1 cellular context compared by ENCODE assay signal in genomic region chr11:57712256-57713150, GRCh38.
A peak's percentile ranks its signal among the peaks of the same experiment; 100 is the strongest.
TF ChIP-seq lines count a peak whose summit lies in the region.

TSS of gene TMX2 (plus strand) at chr11:57712593. CDS start at chr11:57712619, 26 bp downstream.

TF ChIP-seq in K562, 482 proteins besides CTCF, POLR2A, EP300 and RAD21 (continued from another document and continues in another):
- TF ChIP-seq MIER1 (IDR thresholded peaks at IDR 0.05; ENCODE audit: low read depth) (no peak), ZNF311 (CRISPR knock-in tag; IDR thresholded peaks at IDR 0.05) (no peak), FOXP1 (CRISPR knock-in tag; IDR thresholded peaks at IDR 0.05) (no peak; the same call in 1 of the 2 replicates), SP2 (IDR thresholded peaks at IDR 0.05; ENCODE audit: extremely low read depth, low read depth, low read length, poor library complexity, severe bottlenecking) (peak; percentile 49), FOXA3 (CRISPR knock-in tag; conservative IDR thresholded peaks at IDR 0.05 in 1 of 2, IDR thresholded peaks at IDR 0.05 in 1 of 2) (0 out of 4 replicates have a peak, but pooled peaks of 1 of the 2 experiments have one; percentile 42), UBTF (IDR thresholded peaks at IDR 0.05; ENCODE audit: borderline replicate concordance in 1 of 2, low read depth in 2 of 2, low read length in 2 of 2) (no peak), NBN (IDR thresholded peaks at IDR 0.05; ENCODE audit: low read depth) (no peak), HNRNPUL1 (IDR thresholded peaks at IDR 0.05; ENCODE audit: low read length) (no peak), YY1 (IDR thresholded peaks at IDR 0.05; ENCODE audit: borderline replicate concordance in 1 of 3, control insufficient read depth in 1 of 3, extremely low read depth in 1 of 3, insufficient read depth in 3 of 3, insufficient read length in 1 of 3, insufficient replicate concordance in 2 of 3, low read depth in 1 of 3, low read length in 2 of 3) (peak; percentile 80 to 98 (median 95)), PTRF (tag; IDR thresholded peaks at IDR 0.05) (no peak), DNMT1 (IDR thresholded peaks at IDR 0.05) (no peak), SAFB2 (IDR thresholded peaks at IDR 0.05; ENCODE audit: borderline replicate concordance, low read depth, low read length, severe bottlenecking) (no peak), ZNF436 (CRISPR knock-in tag; IDR thresholded peaks at IDR 0.05) (no peak), PRPF4 (IDR thresholded peaks at IDR 0.05; ENCODE audit: insufficient read depth, low read depth, low read length, poor library complexity, severe bottlenecking) (no peak), ZNF644 (tag; IDR thresholded peaks at IDR 0.05; ENCODE audit: low read depth) (no peak), TEAD2 (tag; IDR thresholded peaks at IDR 0.05) (no peak), ZNF263 (CRISPR knock-in tag; IDR thresholded peaks at IDR 0.05; ENCODE audit: borderline replicate concordance) (no peak), TGIF2 (CRISPR knock-in tag; IDR thresholded peaks at IDR 0.05) (no peak), BRCA1 (IDR thresholded peaks at IDR 0.05) (no peak), BRCA1 (CRISPR knock-in tag; IDR thresholded peaks at IDR 0.05) (no peak), GATA2 (CRISPR knock-in tag; IDR thresholded peaks at IDR 0.05) (no peak), NFIC (IDR thresholded peaks at IDR 0.05) (peak; percentile 48; the same call in 1 of the 2 replicates), RBBP5 (IDR thresholded peaks at IDR 0.05; ENCODE audit: borderline replicate concordance, insufficient read depth, low read length, poor library complexity, severe bottlenecking) (peak; percentile 82), STAT6 (CRISPR knock-in tag; IDR thresholded peaks at IDR 0.05) (no peak), NR2C2 (CRISPR knock-in tag; IDR thresholded peaks at IDR 0.05) (peak; percentile 95), NR2C2 (tag; IDR thresholded peaks at IDR 0.05) (peak; percentile 100), NUFIP1 (IDR thresholded peaks at IDR 0.05; ENCODE audit: partially characterized antibody) (no peak), POLR2G (IDR thresholded peaks at IDR 0.05; ENCODE audit: low read depth, low read length) (peak; percentile 85), KDM2B (CRISPR knock-in tag; IDR thresholded peaks at IDR 0.05) (no peak), POU5F1 (IDR thresholded peaks at IDR 0.05; ENCODE audit: borderline replicate concordance, low read depth, low read length, partially characterized antibody) (no peak), ZNF511 (CRISPR knock-in tag; IDR thresholded peaks at IDR 0.05) (peak; percentile 71; the same call in 1 of the 2 replicates), ZKSCAN1 (IDR thresholded peaks at IDR 0.05; ENCODE audit: low read depth, low read length) (no peak), HCFC1 (IDR thresholded peaks at IDR 0.05; ENCODE audit: low read depth, low read length) (peak; percentile 61; the same call in 1 of the 2 replicates), ZNF77 (CRISPR knock-in tag; IDR thresholded peaks at IDR 0.05) (no peak), SRF (CRISPR knock-in tag; IDR thresholded peaks at IDR 0.05) (peak in 1 of 2 experiments; percentile 86; a peak in 1 of 4 replicates), CHD4 (IDR thresholded peaks at IDR 0.05; ENCODE audit: insufficient read depth, insufficient replicate concordance, low read depth, low read length, poor library complexity, severe bottlenecking) (no peak), LARP7 (IDR thresholded peaks at IDR 0.05) (no peak), E4F1 (CRISPR knock-in tag; IDR thresholded peaks at IDR 0.05; ENCODE audit: borderline replicate concordance) (no peak), FOS (IDR thresholded peaks at IDR 0.05; ENCODE audit: extremely low read depth, insufficient read length) (peak; percentile 92), HMGXB4 (CRISPR knock-in tag; IDR thresholded peaks at IDR 0.05) (no peak), MEF2D (tag; conservative IDR thresholded peaks at IDR 0.05; ENCODE audit: low read depth) (no peak), ZNF445 (CRISPR knock-in tag; IDR thresholded peaks at IDR 0.05; ENCODE audit: low read depth) (no peak), TARDBP (IDR thresholded peaks at IDR 0.05) (no peak), ZZZ3 (IDR thresholded peaks at IDR 0.05) (no peak), NCOA1 (IDR thresholded peaks at IDR 0.05; ENCODE audit: low read depth) (no peak)
- TF ChIP-seq, protein P1, sequence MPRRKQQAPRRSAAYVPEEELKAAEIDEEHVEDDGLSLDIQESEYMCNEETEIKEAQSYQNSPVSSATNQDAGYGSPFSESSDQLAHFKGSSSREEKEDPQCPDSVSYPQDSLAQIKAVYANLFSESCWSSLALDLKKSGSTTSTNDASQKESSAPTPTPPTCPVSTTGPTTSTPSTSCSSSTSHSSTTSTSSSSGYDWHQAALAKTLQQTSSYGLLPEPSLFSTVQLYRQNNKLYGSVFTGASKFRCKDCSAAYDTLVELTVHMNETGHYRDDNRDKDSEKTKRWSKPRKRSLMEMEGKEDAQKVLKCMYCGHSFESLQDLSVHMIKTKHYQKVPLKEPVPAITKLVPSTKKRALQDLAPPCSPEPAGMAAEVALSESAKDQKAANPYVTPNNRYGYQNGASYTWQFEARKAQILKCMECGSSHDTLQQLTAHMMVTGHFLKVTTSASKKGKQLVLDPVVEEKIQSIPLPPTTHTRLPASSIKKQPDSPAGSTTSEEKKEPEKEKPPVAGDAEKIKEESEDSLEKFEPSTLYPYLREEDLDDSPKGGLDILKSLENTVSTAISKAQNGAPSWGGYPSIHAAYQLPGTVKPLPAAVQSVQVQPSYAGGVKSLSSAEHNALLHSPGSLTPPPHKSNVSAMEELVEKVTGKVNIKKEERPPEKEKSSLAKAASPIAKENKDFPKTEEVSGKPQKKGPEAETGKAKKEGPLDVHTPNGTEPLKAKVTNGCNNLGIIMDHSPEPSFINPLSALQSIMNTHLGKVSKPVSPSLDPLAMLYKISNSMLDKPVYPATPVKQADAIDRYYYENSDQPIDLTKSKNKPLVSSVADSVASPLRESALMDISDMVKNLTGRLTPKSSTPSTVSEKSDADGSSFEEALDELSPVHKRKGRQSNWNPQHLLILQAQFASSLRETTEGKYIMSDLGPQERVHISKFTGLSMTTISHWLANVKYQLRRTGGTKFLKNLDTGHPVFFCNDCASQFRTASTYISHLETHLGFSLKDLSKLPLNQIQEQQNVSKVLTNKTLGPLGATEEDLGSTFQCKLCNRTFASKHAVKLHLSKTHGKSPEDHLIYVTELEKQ (CRISPR knock-in tag; IDR thresholded peaks at IDR 0.05): no peak
- TF ChIP-seq, protein P2, sequence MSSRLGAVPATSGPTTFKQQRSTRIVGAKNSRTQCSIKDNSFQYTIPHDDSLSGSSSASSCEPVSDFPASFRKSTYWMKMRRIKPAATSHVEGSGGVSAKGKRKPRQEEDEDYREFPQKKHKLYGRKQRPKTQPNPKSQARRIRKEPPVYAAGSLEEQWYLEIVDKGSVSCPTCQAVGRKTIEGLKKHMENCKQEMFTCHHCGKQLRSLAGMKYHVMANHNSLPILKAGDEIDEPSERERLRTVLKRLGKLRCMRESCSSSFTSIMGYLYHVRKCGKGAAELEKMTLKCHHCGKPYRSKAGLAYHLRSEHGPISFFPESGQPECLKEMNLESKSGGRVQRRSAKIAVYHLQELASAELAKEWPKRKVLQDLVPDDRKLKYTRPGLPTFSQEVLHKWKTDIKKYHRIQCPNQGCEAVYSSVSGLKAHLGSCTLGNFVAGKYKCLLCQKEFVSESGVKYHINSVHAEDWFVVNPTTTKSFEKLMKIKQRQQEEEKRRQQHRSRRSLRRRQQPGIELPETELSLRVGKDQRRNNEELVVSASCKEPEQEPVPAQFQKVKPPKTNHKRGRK (tag; IDR thresholded peaks at IDR 0.05): no peak
- TF ChIP-seq, protein P3, sequence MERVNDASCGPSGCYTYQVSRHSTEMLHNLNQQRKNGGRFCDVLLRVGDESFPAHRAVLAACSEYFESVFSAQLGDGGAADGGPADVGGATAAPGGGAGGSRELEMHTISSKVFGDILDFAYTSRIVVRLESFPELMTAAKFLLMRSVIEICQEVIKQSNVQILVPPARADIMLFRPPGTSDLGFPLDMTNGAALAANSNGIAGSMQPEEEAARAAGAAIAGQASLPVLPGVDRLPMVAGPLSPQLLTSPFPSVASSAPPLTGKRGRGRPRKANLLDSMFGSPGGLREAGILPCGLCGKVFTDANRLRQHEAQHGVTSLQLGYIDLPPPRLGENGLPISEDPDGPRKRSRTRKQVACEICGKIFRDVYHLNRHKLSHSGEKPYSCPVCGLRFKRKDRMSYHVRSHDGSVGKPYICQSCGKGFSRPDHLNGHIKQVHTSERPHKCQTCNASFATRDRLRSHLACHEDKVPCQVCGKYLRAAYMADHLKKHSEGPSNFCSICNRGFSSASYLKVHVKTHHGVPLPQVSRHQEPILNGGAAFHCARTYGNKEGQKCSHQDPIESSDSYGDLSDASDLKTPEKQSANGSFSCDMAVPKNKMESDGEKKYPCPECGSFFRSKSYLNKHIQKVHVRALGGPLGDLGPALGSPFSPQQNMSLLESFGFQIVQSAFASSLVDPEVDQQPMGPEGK (CRISPR knock-in tag; IDR thresholded peaks at IDR 0.05; ENCODE audit: borderline replicate concordance): no peak
- TF ChIP-seq, protein P4, sequence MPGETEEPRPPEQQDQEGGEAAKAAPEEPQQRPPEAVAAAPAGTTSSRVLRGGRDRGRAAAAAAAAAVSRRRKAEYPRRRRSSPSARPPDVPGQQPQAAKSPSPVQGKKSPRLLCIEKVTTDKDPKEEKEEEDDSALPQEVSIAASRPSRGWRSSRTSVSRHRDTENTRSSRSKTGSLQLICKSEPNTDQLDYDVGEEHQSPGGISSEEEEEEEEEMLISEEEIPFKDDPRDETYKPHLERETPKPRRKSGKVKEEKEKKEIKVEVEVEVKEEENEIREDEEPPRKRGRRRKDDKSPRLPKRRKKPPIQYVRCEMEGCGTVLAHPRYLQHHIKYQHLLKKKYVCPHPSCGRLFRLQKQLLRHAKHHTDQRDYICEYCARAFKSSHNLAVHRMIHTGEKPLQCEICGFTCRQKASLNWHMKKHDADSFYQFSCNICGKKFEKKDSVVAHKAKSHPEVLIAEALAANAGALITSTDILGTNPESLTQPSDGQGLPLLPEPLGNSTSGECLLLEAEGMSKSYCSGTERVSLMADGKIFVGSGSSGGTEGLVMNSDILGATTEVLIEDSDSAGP (CRISPR knock-in tag; IDR thresholded peaks at IDR 0.05): peak; percentile 69
